Comparison of ENCODE assay signal across 17 cellular contexts in genomic region chr5:168228668-168229067, GRCh38.
DNase-seq lines count a peak whose midpoint lies in the region; ATAC-seq and TF ChIP-seq lines count a peak whose summit lies in the region.
"Had no signal": no experiment of that assay in that cellular context is flagged by ENCODE, and none has a peak within 500 bp of the region (broad histone marks: within the 10 kb centered on the region; RNA-seq: fewer than 3 reads in every experiment).

No MANE protein-coding gene starts in this region.

- peaks cover 6% of the 10 kb centered on the region for H3K9me3 Mint-ChIP-seq in activated T-cell treated with anti-CD3 and anti-CD28 coated beads, Interleukin-2, amount 50 U/mL, for 24 hours
- no peaks in the 10 kb centered on the region for H3K9me3 Mint-ChIP-seq in CD4-positive, alpha-beta T cell
- H3K9me3 Mint-ChIP-seq in activated T-helper 2 cell treated with anti-CD3 and anti-CD28 coated beads, Interferon-gamma antibody, Interleukin-2, Interleukin-4, amounts not matched to agents 10 μg/mL and 5 μg/mL and 100 μg/mL, durations not matched to agents 14 hours and 24 hours and 36 hours: peaks cover 6% of the 10 kb centered on the region
- no peaks in the 10 kb centered on the region for H3K9me3 Mint-ChIP-seq in natural killer cell
- H3K9me3 Mint-ChIP-seq: HFFc6 had no signal

- peak overlapping the region; percentile 40 for H3K4me3 Mint-ChIP-seq in activated T-cell treated with anti-CD3 and anti-CD28 coated beads, Interleukin-2, amount 50 U/mL, for 24 hours
- no peak overlapping the region for H3K4me3 Mint-ChIP-seq in CD4-positive, alpha-beta T cell
- peak overlapping the region; percentile 4 for H3K4me3 Mint-ChIP-seq in activated T-helper 2 cell treated with anti-CD3 and anti-CD28 coated beads, Interferon-gamma antibody, Interleukin-2, Interleukin-4, amounts not matched to agents 10 μg/mL and 5 μg/mL and 100 μg/mL, durations not matched to agents 14 hours and 24 hours and 36 hours (ENCODE audit: low read depth)
- H3K4me3 Mint-ChIP-seq in natural killer cell: peak overlapping the region; percentile 74
- H3K4me3 Mint-ChIP-seq: HFFc6 had no signal

- no peak for DNase-seq in activated T-cell treated with anti-CD3 and anti-CD28 coated beads, Interleukin-2, amount 50 U/mL, for 24 hours
- DNase-seq in activated T-cell treated with anti-CD3 and anti-CD28 coated beads for 4 hours (no peak), natural killer cell (no peak), epidermal melanocyte (ENCODE audit: insufficient read length, low spot score) (no peak), NCI-H2227 treated with DMSO at 0.1 percent for 48 hours (lab: John Stamatoyannopoulos, UW) (no peak)
- DNase-seq in CD4-positive, alpha-beta T cell: no peak
- DNase-seq in activated T-helper 2 cell treated with anti-CD3 and anti-CD28 coated beads, Interferon-gamma antibody, Interleukin-2, Interleukin-4, amounts not matched to agents 10 μg/mL and 5 μg/mL and 100 μg/mL, durations not matched to agents 14 hours and 24 hours and 36 hours (ENCODE audit: low spot score): no peak
- DNase-seq: C1 segment of cervical spinal cord, DMS79, HFFc6, NCI-H1105, NCI-H2081, NCI-H2171 treated with DMSO at 0.1 percent for 48 hours, RPMI8226, SHP77 treated with DMSO at 0.1 percent for 48 hours had no signal

- peak overlapping the region; percentile 94 for H3K27ac Mint-ChIP-seq in activated T-cell treated with anti-CD3 and anti-CD28 coated beads, Interleukin-2, amount 50 U/mL, for 24 hours
- H3K27ac Mint-ChIP-seq in CD4-positive, alpha-beta T cell: peak overlapping the region; percentile 74
- H3K27ac Mint-ChIP-seq in activated T-helper 2 cell treated with anti-CD3 and anti-CD28 coated beads, Interferon-gamma antibody, Interleukin-2, Interleukin-4, amounts not matched to agents 10 μg/mL and 5 μg/mL and 100 μg/mL, durations not matched to agents 14 hours and 24 hours and 36 hours: no peak overlapping the region
- H3K27ac Mint-ChIP-seq in natural killer cell: peak overlapping the region; percentile 76 to 85
- H3K27ac Mint-ChIP-seq: HFFc6 had no signal

- no peak overlapping the region for H3K27ac ChIP-seq in CD4-positive, alpha-beta T cell (ENCODE audit: low read depth, low read length)

- no peaks in the 10 kb centered on the region for H3K9me3 ChIP-seq in CD4-positive, alpha-beta T cell (ENCODE audit: control insufficient read depth, low read length)

- POLR2A ChIA-PET in CD4-positive, alpha-beta T cell (lab: Charles Lee): interaction anchor here (1.3 kb wide), 1 partner anchor 9 kb away, joined by 5 read pairs; no protein-coding TSS in a partner anchor

- peaks cover 19% of the 10 kb centered on the region for H3K27me3 Mint-ChIP-seq in activated T-cell treated with anti-CD3 and anti-CD28 coated beads, Interleukin-2, amount 50 U/mL, for 24 hours
- no peaks in the 10 kb centered on the region for H3K27me3 Mint-ChIP-seq in CD4-positive, alpha-beta T cell
- peaks cover 25% of the 10 kb centered on the region for H3K27me3 Mint-ChIP-seq in activated T-helper 2 cell treated with anti-CD3 and anti-CD28 coated beads, Interferon-gamma antibody, Interleukin-2, Interleukin-4, amounts not matched to agents 10 μg/mL and 5 μg/mL and 100 μg/mL, durations not matched to agents 14 hours and 24 hours and 36 hours (ENCODE audit: low read depth)
- peaks cover 0 to 25% of the 10 kb centered on the region in 2 donors for H3K27me3 Mint-ChIP-seq in natural killer cell (ENCODE audit: low read depth in 2 of 2)

- intact Hi-C loops in CD4-positive, alpha-beta T cell (cut with DNase I, micrococcal nuclease): no loop called here
- intact Hi-C loops in activated T-helper 2 cell treated with anti-CD3 and anti-CD28 coated beads, Interferon-gamma antibody, Interleukin-2, Interleukin-4, amounts not matched to agents 10 μg/mL and 5 μg/mL and 100 μg/mL, durations not matched to agents 14 hours and 24 hours and 36 hours (cut with micrococcal nuclease): loop anchor here (1.0 to 5.0 kb wide), 2 partner anchors 21 to 179 kb away; no protein-coding TSS in a partner anchor
- intact Hi-C loops in natural killer cell (cut with micrococcal nuclease): no loop called here

- H3K4me1 Mint-ChIP-seq in activated T-cell treated with anti-CD3 and anti-CD28 coated beads, Interleukin-2, amount 50 U/mL, for 24 hours (ENCODE audit: low read depth): peaks cover 38% of the 10 kb centered on the region
- H3K4me1 Mint-ChIP-seq in CD4-positive, alpha-beta T cell (ENCODE audit: low read depth): peaks cover 18% of the 10 kb centered on the region
- peaks cover 24% of the 10 kb centered on the region for H3K4me1 Mint-ChIP-seq in activated T-helper 2 cell treated with anti-CD3 and anti-CD28 coated beads, Interferon-gamma antibody, Interleukin-2, Interleukin-4, amounts not matched to agents 10 μg/mL and 5 μg/mL and 100 μg/mL, durations not matched to agents 14 hours and 24 hours and 36 hours (ENCODE audit: low read depth)
- peaks cover 41 to 60% of the 10 kb centered on the region in 2 donors for H3K4me1 Mint-ChIP-seq in natural killer cell

- no peak for ATAC-seq in CD4-positive, alpha-beta T cell (ENCODE audit: poor library complexity)
- ATAC-seq in natural killer cell: no peak
- ATAC-seq in HG03565 (IDR thresholded peaks at IDR 0.05; ENCODE audit: unreplicated experiment): no peak
- ATAC-seq: HepG2 had no signal

- CTCF ChIA-PET in CD4-positive, alpha-beta T cell (lab: Charles Lee): interaction anchor here (1.0 kb wide), 1 partner anchor 9 kb away, joined by 3 read pairs; no protein-coding TSS in a partner anchor

- TF ChIP-seq CTCF in CD4-positive, alpha-beta T cell (IDR thresholded peaks at IDR 0.05): no peak
- TF ChIP-seq CTCF in natural killer cell (IDR thresholded peaks at IDR 0.05): no peak

- no peaks in the 10 kb centered on the region for H3K27me3 ChIP-seq in CD4-positive, alpha-beta T cell (ENCODE audit: control insufficient read depth, insufficient read depth, low read length)

- H3K36me3 Mint-ChIP-seq in activated T-cell treated with anti-CD3 and anti-CD28 coated beads, Interleukin-2, amount 50 U/mL, for 24 hours (ENCODE audit: low read depth): no peaks in the 10 kb centered on the region
- H3K36me3 Mint-ChIP-seq in CD4-positive, alpha-beta T cell (ENCODE audit: low read depth): no peaks in the 10 kb centered on the region
- no peaks in the 10 kb centered on the region for H3K36me3 Mint-ChIP-seq in activated T-helper 2 cell treated with anti-CD3 and anti-CD28 coated beads, Interferon-gamma antibody, Interleukin-2, Interleukin-4, amounts not matched to agents 10 μg/mL and 5 μg/mL and 100 μg/mL, durations not matched to agents 14 hours and 24 hours and 36 hours (ENCODE audit: low read depth)
- no peaks in the 10 kb centered on the region for H3K36me3 Mint-ChIP-seq in natural killer cell
